In the genomic region with DNA sequence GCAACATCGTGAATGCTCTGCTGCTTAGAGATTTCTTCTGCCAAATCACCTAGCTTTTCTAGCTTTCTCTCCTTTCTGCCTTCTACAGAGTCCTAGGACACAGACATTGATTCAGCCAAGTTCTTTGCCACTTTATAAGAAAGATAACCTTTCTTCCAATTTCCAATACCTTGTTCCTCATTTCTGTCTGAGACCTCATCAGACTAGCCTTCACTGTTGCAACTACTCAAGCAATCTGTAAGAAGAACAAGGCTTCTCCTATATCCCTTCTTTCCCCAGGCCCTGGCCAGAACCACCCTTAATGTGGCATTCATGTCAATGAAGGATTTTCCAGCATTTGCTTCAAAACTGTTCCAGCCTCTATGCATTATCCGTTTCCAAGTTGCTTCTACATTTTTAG, we compare ENCODE assay signal across 28 cellular contexts.
"Had no signal": no experiment of that assay in that cellular context is flagged by ENCODE, and none has a peak within 500 bp of the region (broad histone marks: within the 10 kb centered on the region; RNA-seq: fewer than 3 reads in every experiment).

No MANE protein-coding gene starts in this region.

- H3K4me1 Mint-ChIP-seq: activated CD4-positive, alpha-beta T cell treated with anti-CD3 and anti-CD28 coated beads for 36 hours; immature natural killer cell; mesothelial cell of epicardium; naive thymus-derived CD8-positive, alpha-beta T cell had no signal

- H3K9me3 ChIP-seq: breast epithelium, esophagus muscularis mucosa, left lung, sigmoid colon, tibial artery had no signal

- H3K27me3 ChIP-seq: breast epithelium, esophagus muscularis mucosa, hepatocyte, left lung, sigmoid colon, tibial artery had no signal

- H3K4me1 ChIP-seq: breast epithelium, esophagus muscularis mucosa, left lung, tibial artery had no signal

- H3K27ac Mint-ChIP-seq: activated B cell treated with CpG ODN at 0.5 μM for 24 hours; activated CD4-positive, alpha-beta T cell treated with anti-CD3 and anti-CD28 coated beads for 36 hours; activated naive CD8-positive, alpha-beta T cell; activated T-cell treated with anti-CD3 and anti-CD28 coated beads, Interleukin-2, amount 50 U/mL, for 24 hours; activated T-helper 2 cell treated with anti-CD3 and anti-CD28 coated beads, Interferon-gamma antibody, Interleukin-2, Interleukin-4, amounts not matched to agents 10 μg/mL and 5 μg/mL and 100 μg/mL, durations not matched to agents 14 hours and 24 hours and 36 hours; immature natural killer cell; mesothelial cell of epicardium; naive thymus-derived CD8-positive, alpha-beta T cell; progenitor cell of endocrine pancreas had no signal

- H3K27ac ChIP-seq: breast epithelium, coronary artery, esophagus muscularis mucosa, hepatocyte, left lung, sigmoid colon, tibial artery had no signal

- H3K36me3 Mint-ChIP-seq: immature natural killer cell; naive thymus-derived CD8-positive, alpha-beta T cell had no signal

- H3K36me3 ChIP-seq: breast epithelium, esophagus muscularis mucosa, left lung, sigmoid colon, tibial artery had no signal

- DNase-seq: activated B cell treated with CpG ODN at 0.5 μM for 24 hours; activated CD4-positive, alpha-beta T cell treated with anti-CD3 and anti-CD28 coated beads for 36 hours; activated CD4-positive, alpha-beta T cell treated with anti-CD3 and anti-CD28 coated beads, Interleukin-2, amount 50 U/mL, for 4 hours; activated CD8-positive, alpha-beta memory T cell treated with anti-CD3 and anti-CD28 coated beads for 24 hours; activated CD8-positive, alpha-beta memory T cell treated with anti-CD3 and anti-CD28 coated beads, Interleukin-2, amount 50 U/mL, for 4 hours; activated naive CD4-positive, alpha-beta T cell; activated T-cell treated with anti-CD3 and anti-CD28 coated beads, Interleukin-2, amount 50 U/mL, for 24 hours; glutamatergic neuron; immature natural killer cell; kidney glomerular epithelial cell; left lung; naive thymus-derived CD8-positive, alpha-beta T cell; retina; sigmoid colon; stimulated activated CD4-positive, alpha-beta T cell treated with anti-CD3 and anti-CD28 coated beads, Interleukin-2, amount 100 ng/mL, for 48 hours; stimulated activated CD8-positive, alpha-beta memory T cell treated with anti-CD3 and anti-CD28 coated beads, Interleukin-4, amount 100 ng/mL, for 48 hours; stimulated activated naive CD8-positive, alpha-beta T cell treated with anti-CD3 and anti-CD28 coated beads, Interleukin-15, Interleukin-2, amounts not matched to agents 100 U/mL and 50 U/mL, for 24 hours; T1000; tibial artery had no signal

- H3K4me3 Mint-ChIP-seq: activated B cell treated with CpG ODN at 0.5 μM for 24 hours; activated CD4-positive, alpha-beta T cell treated with anti-CD3 and anti-CD28 coated beads for 36 hours; activated naive CD8-positive, alpha-beta T cell; activated T-cell treated with anti-CD3 and anti-CD28 coated beads, Interleukin-2, amount 50 U/mL, for 24 hours; immature natural killer cell; mesothelial cell of epicardium; naive thymus-derived CD8-positive, alpha-beta T cell had no signal

- H2AFZ ChIP-seq: hepatocyte had no signal

- H3K9me3 Mint-ChIP-seq: activated B cell treated with CpG ODN at 0.5 μM for 24 hours; activated T-cell treated with anti-CD3 and anti-CD28 coated beads, Interleukin-2, amount 50 U/mL, for 24 hours; activated T-helper 2 cell treated with anti-CD3 and anti-CD28 coated beads, Interferon-gamma antibody, Interleukin-2, Interleukin-4, amounts not matched to agents 10 μg/mL and 5 μg/mL and 100 μg/mL, durations not matched to agents 14 hours and 24 hours and 36 hours; mesothelial cell of epicardium; naive thymus-derived CD8-positive, alpha-beta T cell had no signal

- H3K79me2 ChIP-seq: hepatocyte had no signal

- H3K27me3 Mint-ChIP-seq: activated B cell treated with CpG ODN at 0.5 μM for 24 hours; activated CD4-positive, alpha-beta T cell treated with anti-CD3 and anti-CD28 coated beads for 36 hours; activated naive CD8-positive, alpha-beta T cell; activated T-cell treated with anti-CD3 and anti-CD28 coated beads, Interleukin-2, amount 50 U/mL, for 24 hours; naive thymus-derived CD8-positive, alpha-beta T cell; progenitor cell of endocrine pancreas had no signal

- H3K4me2 ChIP-seq: hepatocyte, smooth muscle cell had no signal

- H3K4me3 ChIP-seq: breast epithelium, coronary artery, esophagus muscularis mucosa, hepatocyte, left lung, sigmoid colon, smooth muscle cell, tibial artery had no signal
